Comparison of ENCODE assay signal across 9 cellular contexts in the genomic region with DNA sequence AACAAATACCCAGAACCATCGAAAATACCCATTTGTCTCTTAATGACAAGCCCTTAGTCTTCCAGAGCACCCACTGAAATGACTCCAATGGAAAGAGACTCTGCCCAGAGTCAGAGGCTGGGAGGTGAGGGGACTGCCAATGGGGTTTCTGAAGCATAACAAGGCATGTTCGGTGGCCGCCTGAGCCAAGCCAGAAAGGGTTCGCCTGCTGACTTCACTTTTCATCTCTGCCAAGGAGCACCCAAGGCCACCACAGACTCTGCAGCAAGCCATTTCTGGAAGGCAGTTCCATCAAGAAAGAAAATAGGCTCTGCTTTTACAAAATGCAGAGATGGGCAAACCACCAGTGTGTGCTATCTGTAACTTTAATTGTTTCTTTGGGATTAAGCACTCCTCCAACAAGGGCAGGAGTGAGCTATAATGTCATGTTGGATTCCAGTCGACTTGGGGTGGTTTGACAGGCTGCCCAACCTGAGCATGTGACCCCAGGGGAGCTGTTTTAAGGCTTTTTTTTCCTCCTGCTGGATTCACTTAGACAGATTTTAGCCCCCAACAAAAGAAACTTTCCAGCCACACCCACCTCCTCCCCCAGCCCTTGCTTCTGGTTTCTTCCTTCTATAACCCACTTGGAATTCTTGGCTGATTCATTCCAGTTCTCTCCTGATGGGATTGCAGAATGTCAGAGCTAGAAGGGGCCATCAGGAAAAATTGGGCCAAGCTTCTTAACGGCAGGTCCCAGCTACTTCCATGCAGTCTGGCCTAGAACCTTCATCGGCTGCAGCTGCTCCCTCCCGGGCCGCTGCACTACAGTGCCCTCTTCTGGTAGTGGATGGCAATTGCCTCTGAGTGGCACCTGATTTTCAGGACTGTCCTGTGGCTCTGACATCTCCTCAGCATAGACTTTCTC. TPM values are rescaled to one million over a fixed set of nuclear protein-coding genes. Genes with fewer than 3 reads are reported as not detected.
DNase-seq lines count a peak whose midpoint lies in the region; ATAC-seq and FAIRE-seq lines count a peak whose summit lies in the region.
"Had no signal": no experiment of that assay in that cellular context is flagged by ENCODE, and none has a peak within 500 bp of the region (broad histone marks: within the 10 kb centered on the region; RNA-seq: fewer than 3 reads in every experiment).

No MANE protein-coding gene starts in this region.

- H3K36me3 Mint-ChIP-seq in central memory CD8-positive, alpha-beta T cell (ENCODE audit: insufficient read depth): no peaks in the 10 kb centered on the region

- FAIRE-seq in G401.6 (lab: Jason Lieb, UNC): peak; percentile 55
- FAIRE-seq: endometrium had no signal

- H3K27me3 Mint-ChIP-seq in central memory CD8-positive, alpha-beta T cell: peaks cover 30% of the 10 kb centered on the region

- peak; percentile 64 for DNase-seq in NCI-H2196 treated with DMSO at 0.1 percent for 48 hours (lab: John Stamatoyannopoulos, UW; ENCODE audit: unreplicated experiment)
- DNase-seq in activated CD4-positive, CD25-positive, alpha-beta regulatory T cell treated with anti-CD3 and anti-CD28 coated beads, Interleukin-2, amount 50 U/mL, for 72 hours: peak; percentile 64
- DNase-seq in central memory CD8-positive, alpha-beta T cell (ENCODE audit: low spot score in 2 of 2): peak; percentile 61 to 67
- DNase-seq in left lobe of liver (ENCODE audit: low spot score): peak; percentile 74
- peak; percentile 29 to 57 (median 52) for DNase-seq in stimulated activated CD4-positive, alpha-beta T cell treated with anti-CD3 and anti-CD28 coated beads, TNF-alpha, amount 100 ng/mL, for 1 hour (ENCODE audit: low read depth in 3 of 3, low spot score in 1 of 3)
- no peak for DNase-seq in OCI-M2 (lab: John Stamatoyannopoulos, UW; ENCODE audit: unreplicated experiment)

- no peak overlapping the region for H3K27ac Mint-ChIP-seq in central memory CD8-positive, alpha-beta T cell (ENCODE audit: low read depth)

- ATAC-seq in HG02798 (IDR thresholded peaks at IDR 0.05; ENCODE audit: poor library complexity, unreplicated experiment): peak; percentile 84
- peak; percentile 60 for ATAC-seq in central memory CD8-positive, alpha-beta T cell (replicated peaks; ENCODE audit: extremely low read depth, poor library complexity, severe bottlenecking)
- peak; percentile 93 for ATAC-seq in left lobe of liver

- H3K4me3 Mint-ChIP-seq in central memory CD8-positive, alpha-beta T cell: no peak overlapping the region

- H3K9me3 Mint-ChIP-seq in central memory CD8-positive, alpha-beta T cell: no peaks in the 10 kb centered on the region

- peaks cover 12% of the 10 kb centered on the region for H3K4me1 Mint-ChIP-seq in central memory CD8-positive, alpha-beta T cell

RNA-seq across cellular contexts. Expression of a gene that starts 24.1 kb away (rescaled TPM):
- total RNA-seq in left lobe of liver: 22.6 TPM
